In genomic region chr9:124450931-124451661, GRCh38 we compare ENCODE assay signal across 2 cellular contexts.
TF ChIP-seq lines count a peak whose summit lies in the region.

No MANE protein-coding gene starts in this region.

TF ChIP-seq in GM12891, 5 proteins besides CTCF, POLR2A, EP300 and RAD21:
- no peak for TF ChIP-seq TAF1 (IDR thresholded peaks at IDR 0.05; ENCODE audit: low read depth, low read length)
- no peak for TF ChIP-seq PAX5 (IDR thresholded peaks at IDR 0.05; ENCODE audit: insufficient read depth, low read length, severe bottlenecking)
- no peak for TF ChIP-seq POU2F2 (IDR thresholded peaks at IDR 0.05; ENCODE audit: low read depth, low read length)
- TF ChIP-seq SPI1 (IDR thresholded peaks at IDR 0.05; ENCODE audit: low read depth, low read length) = no peak
- no peak for TF ChIP-seq POLR2AphosphoS5 (IDR thresholded peaks at IDR 0.05; ENCODE audit: low read depth, low read length)

TF ChIP-seq in IMR-90, 13 proteins besides CTCF, POLR2A, EP300 and RAD21:
- TF ChIP-seq MXI1 (IDR thresholded peaks at IDR 0.05; ENCODE audit: borderline replicate concordance, low read depth, low read length) (no peak), RCOR1 (IDR thresholded peaks at IDR 0.05; ENCODE audit: insufficient replicate concordance, low read length) (no peak), CHD1 (IDR thresholded peaks at IDR 0.05; ENCODE audit: low read depth, low read length) (no peak), MAFK (IDR thresholded peaks at IDR 0.05; ENCODE audit: low read depth, low read length) (no peak), CEBPB (IDR thresholded peaks at IDR 0.05; ENCODE audit: low read depth, low read length) (no peak), USF2 (IDR thresholded peaks at IDR 0.05; ENCODE audit: low read depth, low read length) (no peak), ELK1 (IDR thresholded peaks at IDR 0.05; ENCODE audit: borderline replicate concordance, low read depth, low read length) (no peak), SMC3 (IDR thresholded peaks at IDR 0.05; ENCODE audit: low read depth, low read length) (no peak), MAZ (IDR thresholded peaks at IDR 0.05; ENCODE audit: borderline replicate concordance, low read depth, low read length) (no peak), RFX5 (IDR thresholded peaks at IDR 0.05; ENCODE audit: low read depth, low read length) (no peak), NFE2L2 (IDR thresholded peaks at IDR 0.05; ENCODE audit: low read depth, low read length) (no peak), FOS (IDR thresholded peaks at IDR 0.05; ENCODE audit: low read depth, low read length) (no peak), BHLHE40 (IDR thresholded peaks at IDR 0.05; ENCODE audit: low read depth, low read length) (no peak)
